In the genomic region with DNA sequence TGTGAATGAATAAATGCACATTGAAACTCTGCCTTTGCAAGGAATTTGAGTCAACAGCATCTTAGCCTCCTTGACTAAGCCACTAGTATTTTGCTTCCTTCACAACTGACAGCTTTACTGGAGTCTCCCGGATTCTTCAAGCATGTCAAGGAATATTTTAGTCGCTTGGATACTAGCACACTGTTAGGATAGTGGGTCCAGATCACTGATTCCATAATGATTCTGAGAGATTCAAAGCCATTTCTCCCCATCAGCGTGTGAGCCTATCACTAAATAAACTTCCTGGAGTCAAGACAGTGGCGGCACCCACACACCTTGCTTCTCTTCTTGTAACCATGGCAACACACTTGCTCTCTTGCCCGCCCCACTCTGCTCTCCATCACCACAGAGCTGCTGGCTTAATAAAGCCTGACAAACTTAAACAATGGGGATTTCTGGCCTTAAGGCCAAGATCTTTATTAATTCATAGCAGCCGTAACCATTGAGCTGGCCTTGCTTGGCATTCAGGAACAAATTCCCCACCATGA, we compare ENCODE assay signal across 19 cellular contexts.
"Had no signal": no experiment of that assay in that cellular context is flagged by ENCODE, and none has a peak within 500 bp of the region (broad histone marks: within the 10 kb centered on the region; RNA-seq: fewer than 3 reads in every experiment).

No MANE protein-coding gene starts in this region.

- H3K36me3 ChIP-seq: adrenal gland, ovary, suprapubic skin had no signal

- H3K9me3 Mint-ChIP-seq: T-helper 2 cell treated with Interferon-gamma antibody and Interleukin-4, amounts not matched to agents 5 μg/mL and 100 μg/mL, for 36 hours had no signal

- H3K36me3 Mint-ChIP-seq: activated naive CD4-positive, alpha-beta T cell treated with anti-CD3 and anti-CD28 coated beads, Interleukin-2, amount 50 U/mL, for 72 hours; memory B cell; naive B cell had no signal

- DNase-seq: activated CD4-positive, alpha-beta T cell treated with anti-CD3 and anti-CD28 coated beads for 36 hours; activated CD4-positive, alpha-beta T cell treated with anti-CD3 and anti-CD28 coated beads, Interleukin-2, amount 50 U/mL, for 48 hours; activated gamma-delta T cell; effector memory CD8-positive, alpha-beta T cell; left ventricle myocardium superior; mucosa of descending colon; naive B cell; ovary; psoas muscle; stimulated activated CD4-positive, alpha-beta T cell treated with anti-CD3 and anti-CD28 coated beads, Interleukin-4, amount 100 ng/mL, for 1 hour; stimulated activated naive CD8-positive, alpha-beta T cell treated with anti-CD3 and anti-CD28 coated beads, Interleukin-15, amount 100 ng/mL, for 72 hours; trophoblast cell had no signal

- ATAC-seq: activated CD4-positive, alpha-beta T cell treated with anti-CD3 and anti-CD28 coated beads for 36 hours; activated naive CD4-positive, alpha-beta T cell treated with anti-CD3 and anti-CD28 coated beads, Interleukin-2, amount 50 U/mL, for 72 hours; effector memory CD8-positive, alpha-beta T cell; left ventricle myocardium superior; mucosa of descending colon; psoas muscle; sciatic nerve; stimulated activated naive CD8-positive, alpha-beta T cell treated with anti-CD3 and anti-CD28 coated beads, Interleukin-15, amount 100 ng/mL, for 72 hours had no signal

- H3K27ac ChIP-seq: adrenal gland, ovary, psoas muscle, suprapubic skin had no signal

- H3K27me3 ChIP-seq: adrenal gland, ovary, suprapubic skin had no signal

- H3K4me1 Mint-ChIP-seq: activated CD4-positive, alpha-beta T cell treated with anti-CD3 and anti-CD28 coated beads for 36 hours; memory B cell; naive B cell; stimulated activated naive CD8-positive, alpha-beta T cell treated with anti-CD3 and anti-CD28 coated beads, Interleukin-15, amount 100 ng/mL, for 72 hours had no signal

- H3K4me1 ChIP-seq: adrenal gland, psoas muscle, suprapubic skin had no signal

- H3K4me3 ChIP-seq: adrenal gland, mucosa of descending colon, ovary, psoas muscle, smooth muscle cell, suprapubic skin had no signal

- H3K9me3 ChIP-seq: adrenal gland, mucosa of descending colon, ovary, psoas muscle, suprapubic skin had no signal

- H3K27ac Mint-ChIP-seq: activated CD4-positive, alpha-beta T cell treated with anti-CD3 and anti-CD28 coated beads for 36 hours; activated naive CD4-positive, alpha-beta T cell treated with anti-CD3 and anti-CD28 coated beads, Interleukin-2, amount 50 U/mL, for 72 hours; effector memory CD8-positive, alpha-beta T cell; memory B cell; naive B cell; stimulated activated naive CD8-positive, alpha-beta T cell treated with anti-CD3 and anti-CD28 coated beads, Interleukin-15, amount 100 ng/mL, for 72 hours; T-helper 2 cell treated with Interferon-gamma antibody and Interleukin-4, amounts not matched to agents 5 μg/mL and 100 μg/mL, for 36 hours had no signal

- H3K4me2 ChIP-seq: smooth muscle cell had no signal

- H3K4me3 Mint-ChIP-seq: activated CD4-positive, alpha-beta T cell treated with anti-CD3 and anti-CD28 coated beads for 36 hours; effector memory CD8-positive, alpha-beta T cell; memory B cell; naive B cell; stimulated activated naive CD8-positive, alpha-beta T cell treated with anti-CD3 and anti-CD28 coated beads, Interleukin-15, amount 100 ng/mL, for 72 hours; T-helper 2 cell treated with Interferon-gamma antibody and Interleukin-4, amounts not matched to agents 5 μg/mL and 100 μg/mL, for 36 hours had no signal

- H3K27me3 Mint-ChIP-seq: activated CD4-positive, alpha-beta T cell treated with anti-CD3 and anti-CD28 coated beads for 36 hours; effector memory CD8-positive, alpha-beta T cell; memory B cell; naive B cell; stimulated activated naive CD8-positive, alpha-beta T cell treated with anti-CD3 and anti-CD28 coated beads, Interleukin-15, amount 100 ng/mL, for 72 hours had no signal
